ENCODE assay signal across 1 cellular context in genomic region chr7:511476-512145, GRCh38.
TF ChIP-seq lines count a peak whose summit lies in the region.

No MANE protein-coding gene starts in this region.

TF ChIP-seq in HepG2, 621 proteins besides CTCF, POLR2A, EP300 and RAD21 (continued from another document):
- TF ChIP-seq ATF7 (IDR thresholded peaks at IDR 0.05) (no peak), ATF7 (CRISPR knock-in tag; IDR thresholded peaks at IDR 0.05) (no peak), ZNF790 (CRISPR knock-in tag; IDR thresholded peaks at IDR 0.05; ENCODE audit: borderline replicate concordance) (no peak), BCL6 (CRISPR knock-in tag; IDR thresholded peaks at IDR 0.05) (no peak), ZNF777 (CRISPR knock-in tag; IDR thresholded peaks at IDR 0.05) (no peak), BCL3 (CRISPR knock-in tag; IDR thresholded peaks at IDR 0.05) (no peak), MLLT10 (CRISPR knock-in tag; IDR thresholded peaks at IDR 0.05) (no peak), POLR2AphosphoS5 (IDR thresholded peaks at IDR 0.05; ENCODE audit: low read depth, low read length) (no peak), CENPT (CRISPR knock-in tag; IDR thresholded peaks at IDR 0.05; ENCODE audit: low read depth) (no peak), ZNF326 (CRISPR knock-in tag; IDR thresholded peaks at IDR 0.05; ENCODE audit: borderline replicate concordance) (no peak), ZNF501 (CRISPR knock-in tag; IDR thresholded peaks at IDR 0.05) (no peak), NFE2L2 (IDR thresholded peaks at IDR 0.05; ENCODE audit: low read length) (no peak), ZFY (CRISPR knock-in tag; IDR thresholded peaks at IDR 0.05) (no peak), IRX3 (CRISPR knock-in tag; IDR thresholded peaks at IDR 0.05; ENCODE audit: borderline replicate concordance, low read depth) (no peak), PRDM15 (CRISPR knock-in tag; IDR thresholded peaks at IDR 0.05) (no peak)
